ENCODE assay signal across 13 cellular contexts in the genomic region with DNA sequence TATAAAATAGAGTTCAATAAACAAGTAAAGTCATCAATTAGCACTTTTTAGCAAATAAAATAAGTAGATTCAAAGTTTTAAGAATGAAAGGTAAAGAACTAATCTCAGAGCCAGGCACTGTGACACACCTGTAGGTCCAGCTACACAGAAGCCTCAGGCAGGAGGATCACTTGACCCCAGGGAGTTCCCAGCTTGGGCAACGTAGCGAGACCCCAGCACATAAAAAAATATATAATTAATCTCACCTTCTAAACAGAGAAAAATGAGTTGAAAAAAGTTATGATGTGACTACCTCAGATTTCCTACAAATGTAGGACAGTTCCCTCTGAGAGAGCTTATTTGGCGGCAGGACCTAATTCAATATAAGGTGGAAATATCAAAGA. TPM values are rescaled to one million over a fixed set of nuclear protein-coding genes. Genes with fewer than 3 reads are reported as not detected.
DNase-seq lines count a peak whose midpoint lies in the region; ATAC-seq and TF ChIP-seq lines count a peak whose summit lies in the region.
"Had no signal": no experiment of that assay in that cellular context is flagged by ENCODE, and none has a peak within 500 bp of the region (broad histone marks: within the 10 kb centered on the region; RNA-seq: fewer than 3 reads in every experiment).

No MANE protein-coding gene starts in this region.

- no peak for TF ChIP-seq POLR2A in NB4 (IDR thresholded peaks at IDR 0.05; ENCODE audit: extremely low read depth, insufficient read length)

- H3K27ac ChIP-seq in cingulate gyrus (ENCODE audit: low read depth, low read length): peak overlapping the region; percentile 70
- H3K27ac ChIP-seq: foreskin keratinocyte, SJCRH30 had no signal

- ATAC-seq in stimulated activated naive B cell treated with anti-CD40 and anti-IgM and Interleukin-4, amounts not matched to agents 10 μg/mL and 1 μg/mL and 100 μg/mL, for 72 hours (replicated peaks): peak in 1 of 2 donors; percentile 1

- peak overlapping the region; percentile 78 for H3K4me3 Mint-ChIP-seq in activated CD4-positive, alpha-beta T cell treated with anti-CD3 and anti-CD28 coated beads, Interleukin-2, amount 10 ng/mL, durations not matched to agents 7 days and 5 days
- peak overlapping the region; percentile 73 to 74 for H3K4me3 Mint-ChIP-seq in stimulated activated naive B cell treated with anti-CD40 and anti-IgM and Interleukin-4, amounts not matched to agents 10 μg/mL and 1 μg/mL and 100 μg/mL, for 72 hours
- H3K4me3 Mint-ChIP-seq: nephron had no signal

- no peaks in the 10 kb centered on the region for H3K9me3 Mint-ChIP-seq in activated CD4-positive, alpha-beta T cell treated with anti-CD3 and anti-CD28 coated beads, Interleukin-2, amount 10 ng/mL, durations not matched to agents 7 days and 5 days
- no peaks in the 10 kb centered on the region for H3K9me3 Mint-ChIP-seq in stimulated activated naive B cell treated with anti-CD40 and anti-IgM and Interleukin-4, amounts not matched to agents 10 μg/mL and 1 μg/mL and 100 μg/mL, for 72 hours
- H3K9me3 Mint-ChIP-seq: nephron had no signal

- no peak for DNase-seq in activated CD4-positive, alpha-beta T cell treated with anti-CD3 and anti-CD28 coated beads, Interleukin-2, amount 10 ng/mL, durations not matched to agents 7 days and 5 days
- no peak for DNase-seq in activated CD4-positive, alpha-beta T cell treated with anti-CD3 and anti-CD28 coated beads, Interleukin-2, amount 50 U/mL, for 48 hours
- DNase-seq in NB4 (ENCODE audit: low read depth) (no peak), COLO668 (lab: John Stamatoyannopoulos, UW; ENCODE audit: unreplicated experiment) (no peak), posterior vena cava (ENCODE audit: low spot score) (no peak)
- no peak for DNase-seq in stimulated activated naive B cell treated with anti-CD40 and anti-IgM and Interleukin-4, amounts not matched to agents 10 μg/mL and 1 μg/mL and 100 μg/mL, for 72 hours
- no peak for DNase-seq in NK-92 treated with Interleukin-12 subunit alpha and Interleukin-12 subunit beta, amount 100 ng/mL, for 24 hours (lab: John Stamatoyannopoulos, UW)
- DNase-seq: NCI-H1436 treated with DMSO at 0.1 percent for 48 hours had no signal

- POLR2A ChIA-PET in activated CD4-positive, alpha-beta T cell treated with anti-CD3 and anti-CD28 coated beads, Interleukin-2, amount 10 ng/mL, durations not matched to agents 7 days and 5 days (lab: Charles Lee): interaction anchor here (0.6 to 1.4 kb wide), 13 partner anchors 9 to 656 kb away, joined by 3 to 9 read pairs (median 4); partner anchors contain the start of gene DAD1

- H3K36me3 Mint-ChIP-seq in activated CD4-positive, alpha-beta T cell treated with anti-CD3 and anti-CD28 coated beads, Interleukin-2, amount 10 ng/mL, durations not matched to agents 7 days and 5 days (ENCODE audit: low read depth): peaks cover 78% of the 10 kb centered on the region
- peaks cover 48 to 60% of the 10 kb centered on the region in 2 donors for H3K36me3 Mint-ChIP-seq in stimulated activated naive B cell treated with anti-CD40 and anti-IgM and Interleukin-4, amounts not matched to agents 10 μg/mL and 1 μg/mL and 100 μg/mL, for 72 hours

- intact Hi-C loops in posterior vena cava (cut with DNase I): loop anchor here in 1 of 2 donors (10.0 kb wide), 1 partner anchor 275 kb away; no protein-coding TSS in a partner anchor

- no peaks in the 10 kb centered on the region for H3K27me3 Mint-ChIP-seq in activated CD4-positive, alpha-beta T cell treated with anti-CD3 and anti-CD28 coated beads, Interleukin-2, amount 10 ng/mL, durations not matched to agents 7 days and 5 days
- no peaks in the 10 kb centered on the region for H3K27me3 Mint-ChIP-seq in stimulated activated naive B cell treated with anti-CD40 and anti-IgM and Interleukin-4, amounts not matched to agents 10 μg/mL and 1 μg/mL and 100 μg/mL, for 72 hours

- no peak for TF ChIP-seq CTCF in NB4 (IDR thresholded peaks at IDR 0.05; ENCODE audit: low read depth, low read length)

- H3K27ac Mint-ChIP-seq in activated CD4-positive, alpha-beta T cell treated with anti-CD3 and anti-CD28 coated beads, Interleukin-2, amount 10 ng/mL, durations not matched to agents 7 days and 5 days: peak overlapping the region; percentile 97
- peak overlapping the region; percentile 81 for H3K27ac Mint-ChIP-seq in stimulated activated naive B cell treated with anti-CD40 and anti-IgM and Interleukin-4, amounts not matched to agents 10 μg/mL and 1 μg/mL and 100 μg/mL, for 72 hours

- CTCF ChIA-PET in activated CD4-positive, alpha-beta T cell treated with anti-CD3 and anti-CD28 coated beads, Interleukin-2, amount 10 ng/mL, durations not matched to agents 7 days and 5 days (lab: Charles Lee): interaction anchor here (0.6 to 12.8 kb wide), 122 partner anchors 9 to 829 kb away, joined by 3 to 335 read pairs (median 5); partner anchors contain the start of genes ABHD4, AJUBA, DAD1 and LRP10

- H3K4me3 ChIP-seq in NB4 (ENCODE audit: low read depth, low read length): peak overlapping the region; percentile 36
- H3K4me3 ChIP-seq: A549, SJCRH30 had no signal

- H3K4me1 Mint-ChIP-seq in activated CD4-positive, alpha-beta T cell treated with anti-CD3 and anti-CD28 coated beads, Interleukin-2, amount 10 ng/mL, durations not matched to agents 7 days and 5 days: peaks cover 72% of the 10 kb centered on the region
- peaks cover 41 to 75% of the 10 kb centered on the region in 2 donors for H3K4me1 Mint-ChIP-seq in stimulated activated naive B cell treated with anti-CD40 and anti-IgM and Interleukin-4, amounts not matched to agents 10 μg/mL and 1 μg/mL and 100 μg/mL, for 72 hours

RNA-seq across cellular contexts. Expression of gene DAD1, which starts 19.3 kb away (rescaled TPM):
- 100 to 1,000 TPM; 169 to 233 TPM for total RNA-seq in activated CD4-positive, alpha-beta T cell treated with anti-CD3 and anti-CD28 coated beads, Interleukin-2, amount 10 ng/mL, durations not matched to agents 7 days and 5 days
- total RNA-seq in posterior vena cava: 100 to 1,000 TPM; 160 to 182 TPM

RNA-seq across cellular contexts. Expression of gene ABHD4, which starts 28.4 kb away (rescaled TPM):
- 10 to 100 TPM in 1 of 2 experiments, 1 to 10 TPM in 1; 8.3 to 10.4 TPM for total RNA-seq in activated CD4-positive, alpha-beta T cell treated with anti-CD3 and anti-CD28 coated beads, Interleukin-2, amount 10 ng/mL, durations not matched to agents 7 days and 5 days
- total RNA-seq in posterior vena cava: 10 to 100 TPM; 31.2 to 36.7 TPM
